8 cellular contexts compared by ENCODE assay signal in genomic region chr11:107018902-107019493, GRCh38. TPM values are rescaled to one million over a fixed set of nuclear protein-coding genes. Genes with fewer than 3 reads are reported as not detected.
A peak's percentile ranks its signal among the peaks of the same experiment; 100 is the strongest.
DNase-seq lines count a peak whose midpoint lies in the region; ATAC-seq and TF ChIP-seq lines count a peak whose summit lies in the region.

No MANE protein-coding gene starts in this region.

- in situ Hi-C loops in gastrocnemius medialis (cut with MboI; ENCODE audit: low sequenced_read_pairs in 4 of 4): no loop called here

- BruUV-seq in MCF 10A (replicated peaks; lab: Mats Ljungman, UMichigan): no TSS peak

- CTCF ChIA-PET in MCF 10A (lab: Yijun Ruan, JAX): interaction anchor here (0.5 to 0.6 kb wide), 2 partner anchors 298 to 724 kb away, joined by 4 to 5 read pairs; no protein-coding TSS in a partner anchor
- CTCF ChIA-PET in CD8-positive, alpha-beta T cell (lab: Charles Lee): no interaction called here

- peaks cover 4% of the 10 kb centered on the region for H3K4me1 Mint-ChIP-seq in MCF 10A (ENCODE audit: insufficient read depth, unreplicated experiment)
- peaks cover 4% of the 10 kb centered on the region for H3K4me1 Mint-ChIP-seq in CD8-positive, alpha-beta T cell (ENCODE audit: low read depth)

- peak; percentile 34 for DNase-seq in DMS 273 (lab: John Stamatoyannopoulos, UW; ENCODE audit: unreplicated experiment)
- DNase-seq in DMS 273 treated with DMSO at 0.1 percent for 48 hours (lab: John Stamatoyannopoulos, UW): no peak
- peak; percentile 52 for DNase-seq in NCI-H2227 (lab: John Stamatoyannopoulos, UW; ENCODE audit: unreplicated experiment)
- peak; percentile 67 for DNase-seq in MCF 10A (ENCODE audit: unreplicated experiment)
- DNase-seq in iPS DF 6.9 (ENCODE audit: low read depth, low spot score): no peak
- peak in 1 of 2 donors; percentile 8 for DNase-seq in gastrocnemius medialis
- DNase-seq in CD8-positive, alpha-beta T cell: no peak

- H3K4me3 ChIP-seq in iPS DF 6.9 (ENCODE audit: low read length) (peak overlapping the region; percentile 47; the same call in 1 of the 2 replicates), gastrocnemius medialis (peak overlapping the region; percentile 47 to 50 (median 48))
- H3K4me3 ChIP-seq in CD8-positive, alpha-beta T cell (ENCODE audit: low read depth, low read length): no peak overlapping the region

- TF ChIP-seq CTCF in MCF 10A (IDR thresholded peaks at IDR 0.05; ENCODE audit: unreplicated experiment) (no peak), gastrocnemius medialis (IDR thresholded peaks at IDR 0.05 in 4 of 5, conservative IDR thresholded peaks at IDR 0.05 in 1 of 5) (no peak)
- TF ChIP-seq CTCF in CD8-positive, alpha-beta T cell (IDR thresholded peaks at IDR 0.05): no peak

- TF ChIP-seq POLR2A in gastrocnemius medialis (IDR thresholded peaks at IDR 0.05): no peak

- H3K9me3 Mint-ChIP-seq in MCF 10A (ENCODE audit: unreplicated experiment): no peaks in the 10 kb centered on the region
- H3K9me3 Mint-ChIP-seq in CD8-positive, alpha-beta T cell: no peaks in the 10 kb centered on the region

- WGBS in iPS DF 6.9 (ENCODE audit: insufficient coverage, insufficient read length): no CpG with 5 or more reads among the region's 36 CpGs

- peak overlapping the region; percentile 69 for H3K4me3 Mint-ChIP-seq in MCF 10A (ENCODE audit: unreplicated experiment)
- no peak overlapping the region for H3K4me3 Mint-ChIP-seq in CD8-positive, alpha-beta T cell

- no peak overlapping the region for H3K27ac Mint-ChIP-seq in MCF 10A (ENCODE audit: low read depth, unreplicated experiment)
- no peak overlapping the region for H3K27ac Mint-ChIP-seq in CD8-positive, alpha-beta T cell

- H3K27me3 ChIP-seq in iPS DF 6.9 (ENCODE audit: control insufficient read depth, insufficient read depth, low read length) (peaks cover 10% of the 10 kb centered on the region), gastrocnemius medialis (peaks cover 15 to 64% (median 36%) of the 10 kb centered on the region in 3 donors)
- no peaks in the 10 kb centered on the region for H3K27me3 ChIP-seq in CD8-positive, alpha-beta T cell (ENCODE audit: insufficient read depth, low read length)

- intact Hi-C loops in MCF 10A (cut with micrococcal nuclease): loop anchor here (5.0 to 10.0 kb wide), 3 partner anchors 744 to 932 kb away; no protein-coding TSS in a partner anchor
- intact Hi-C loops in gastrocnemius medialis (cut with DNase I; ENCODE audit: low total_unique reads): no loop called here
- intact Hi-C loops in CD8-positive, alpha-beta T cell (cut with DNase I, micrococcal nuclease): no loop called here

- H3K27ac ChIP-seq in iPS DF 6.9 (ENCODE audit: low read length) (no peak overlapping the region), gastrocnemius medialis (no peak overlapping the region)
- H3K27ac ChIP-seq in CD8-positive, alpha-beta T cell (ENCODE audit: low read depth, low read length): no peak overlapping the region

- H3K36me3 ChIP-seq in iPS DF 6.9 (ENCODE audit: control insufficient read depth, insufficient read depth, low read length) (no peaks in the 10 kb centered on the region), gastrocnemius medialis (no peaks in the 10 kb centered on the region)
- H3K36me3 ChIP-seq in CD8-positive, alpha-beta T cell (ENCODE audit: insufficient read depth, low read length): no peaks in the 10 kb centered on the region

- no peaks in the 10 kb centered on the region for H3K4me1 ChIP-seq in iPS DF 6.9 (ENCODE audit: control insufficient read depth, insufficient read depth, low read length)
- peaks cover 4 to 8% of the 10 kb centered on the region in 2 donors for H3K4me1 ChIP-seq in gastrocnemius medialis
- H3K4me1 ChIP-seq in CD8-positive, alpha-beta T cell (ENCODE audit: insufficient read depth, low read length): no peaks in the 10 kb centered on the region

- H3K9me3 ChIP-seq in iPS DF 6.9 (ENCODE audit: control insufficient read depth, insufficient read depth, low read length) (no peaks in the 10 kb centered on the region), gastrocnemius medialis (no peaks in the 10 kb centered on the region)
- H3K9me3 ChIP-seq in CD8-positive, alpha-beta T cell (ENCODE audit: low read length): no peaks in the 10 kb centered on the region

- no peaks in the 10 kb centered on the region for H3K36me3 Mint-ChIP-seq in MCF 10A (ENCODE audit: insufficient read depth, unreplicated experiment)
- no peaks in the 10 kb centered on the region for H3K36me3 Mint-ChIP-seq in CD8-positive, alpha-beta T cell

- H3K27me3 Mint-ChIP-seq in MCF 10A (ENCODE audit: insufficient read depth, unreplicated experiment): peaks cover 66% of the 10 kb centered on the region
- peaks cover 50% of the 10 kb centered on the region for H3K27me3 Mint-ChIP-seq in CD8-positive, alpha-beta T cell (ENCODE audit: low read depth)

- POLR2A ChIA-PET in MCF 10A (lab: Yijun Ruan, JAX): no interaction called here
- POLR2A ChIA-PET in CD8-positive, alpha-beta T cell (lab: Charles Lee): no interaction called here

- ATAC-seq in gastrocnemius medialis (peak; percentile 51 to 61), HG02884 (IDR thresholded peaks at IDR 0.05; ENCODE audit: unreplicated experiment) (no peak)
- no peak for ATAC-seq in CD8-positive, alpha-beta T cell

RNA-seq across cellular contexts. Expression of gene GUCY1A2, which starts 0.7 kb away (rescaled TPM):
- total RNA-seq in MCF 10A (2022) (0.09 and 0.12 TPM in 2 replicates), gastrocnemius medialis (1 to 10 TPM; 2.9 to 8.6 (median 6.4) TPM)
- not detected for total RNA-seq in CD8-positive, alpha-beta T cell

Comparison
In these comparisons a context has a peak if more than half of its experiments do, and no peak if none do; other contexts are left out.
1. DNase-seq: peak in DMS 273 (single experiment), NCI-H2227 (single experiment) and MCF 10A (single experiment); none in DMS 273 treated with DMSO at 0.1 percent for 48 hours (single experiment), iPS DF 6.9 (single experiment) and CD8-positive, alpha-beta T cell (0 of 7).
2. ATAC-seq: peak in gastrocnemius medialis (2 of 2); none in HG02884 (single experiment) and CD8-positive, alpha-beta T cell (single experiment).